ENCODE assay signal across 8 cellular contexts in genomic region chr10:112949128-112949823, GRCh38. TPM values are rescaled to one million over a fixed set of nuclear protein-coding genes. Genes with fewer than 3 reads are reported as not detected.
DNase-seq lines count a peak whose midpoint lies in the region; TF ChIP-seq lines count a peak whose summit lies in the region.

No MANE protein-coding gene starts in this region.

- H2AFZ ChIP-seq in OCI-LY7 (ENCODE audit: low read length) = peak overlapping the region; percentile 64; the same call in 1 of the 2 replicates

- intact Hi-C loops in CD4-positive, alpha-beta memory T cell (cut with micrococcal nuclease) = no loop called here
- intact Hi-C loops in OCI-LY7 (cut with micrococcal nuclease; ENCODE audit: unreplicated experiment) = no loop called here

- H3K36me3 Mint-ChIP-seq in CD4-positive, alpha-beta memory T cell = peaks cover 0 to 9% of the 10 kb centered on the region in 2 donors
- H3K36me3 Mint-ChIP-seq in endothelial cell (ENCODE audit: low read depth, unreplicated experiment) = peaks cover 3% of the 10 kb centered on the region

- no peaks in the 10 kb centered on the region for H3K9me2 ChIP-seq in OCI-LY7 (ENCODE audit: insufficient read depth, low read length)

- BruUV-seq in OCI-LY7 (replicated peaks; lab: Mats Ljungman, UMichigan) = no TSS peak

- H3K27ac ChIP-seq in CD4-positive, alpha-beta memory T cell (ENCODE audit: low read depth, low read length) = no peak overlapping the region
- no peak overlapping the region for H3K27ac ChIP-seq in OCI-LY7 (ENCODE audit: low read depth, low read length, poor library complexity, severe bottlenecking)
- H3K27ac ChIP-seq in neutrophil = peak overlapping the region; percentile 84

- H3K4me2 ChIP-seq in OCI-LY7 (ENCODE audit: low read length) = peak overlapping the region; percentile 81

- TF ChIP-seq CTCF in OCI-LY7 (conservative IDR thresholded peaks at IDR 0.05; ENCODE audit: low read length) = no peak
- no peak for TF ChIP-seq CTCF in endothelial cell (IDR thresholded peaks at IDR 0.05; ENCODE audit: unreplicated experiment)
- no peak for TF ChIP-seq CTCF in neutrophil (IDR thresholded peaks at IDR 0.05)
- no peak for TF ChIP-seq CTCF in GM10248 (IDR thresholded peaks at IDR 0.05; ENCODE audit: control extremely low read depth, extremely low read depth, low read depth, missing control alignments)

- no peak overlapping the region for H3K4me3 ChIP-seq in CD4-positive, alpha-beta memory T cell (ENCODE audit: low read length in 2 of 2)
- peak overlapping the region; percentile 75 for H3K4me3 ChIP-seq in OCI-LY7 (ENCODE audit: low read depth, low read length, poor library complexity, severe bottlenecking)
- peak overlapping the region; percentile 66 to 94 for H3K4me3 ChIP-seq in neutrophil (ENCODE audit: low read depth in 1 of 2, low read length in 1 of 2)

- H3K9me3 ChIP-seq in CD4-positive, alpha-beta memory T cell (ENCODE audit: control insufficient read depth in 1 of 2, low read length in 2 of 2) = no peaks in the 10 kb centered on the region
- H3K9me3 ChIP-seq in OCI-LY7 (ENCODE audit: low read length) (no peaks in the 10 kb centered on the region), neutrophil (no peaks in the 10 kb centered on the region)

- H3K27me3 ChIP-seq in CD4-positive, alpha-beta memory T cell (ENCODE audit: insufficient read depth, low read length) = peaks cover 5% of the 10 kb centered on the region
- peaks cover 21% of the 10 kb centered on the region for H3K27me3 ChIP-seq in neutrophil

- POLR2A ChIA-PET in CD4-positive, alpha-beta memory T cell (lab: Charles Lee; ENCODE audit: partially characterized antibody) = interaction anchor here (0.7 kb wide), 1 partner anchor 22 kb away, joined by 3 read pairs; no protein-coding TSS in a partner anchor
- POLR2A ChIA-PET in OCI-LY7 (lab: Charles Lee) = interaction anchor here (0.6 to 0.8 kb wide), 7 partner anchors 17 to 418 kb away, joined by 3 to 6 read pairs (median 4); no protein-coding TSS in a partner anchor
- POLR2A ChIA-PET in GM10248 (lab: Yijun Ruan, JAX) = no interaction called here

- H3K9me3 Mint-ChIP-seq in CD4-positive, alpha-beta memory T cell = no peaks in the 10 kb centered on the region
- no peaks in the 10 kb centered on the region for H3K9me3 Mint-ChIP-seq in endothelial cell (ENCODE audit: unreplicated experiment)

- peak overlapping the region in 6 of 7 donors; percentile 32 to 97 (median 91) for H3K27ac Mint-ChIP-seq in CD4-positive, alpha-beta memory T cell
- peak overlapping the region; percentile 92 for H3K27ac Mint-ChIP-seq in endothelial cell (ENCODE audit: unreplicated experiment)

- CTCF ChIA-PET in CD4-positive, alpha-beta memory T cell (lab: Charles Lee; ENCODE audit: partially characterized antibody) = interaction anchor here (1.3 kb wide), 1 partner anchor 112 kb away, joined by 3 read pairs; no protein-coding TSS in a partner anchor
- CTCF ChIA-PET in OCI-LY7 (lab: Charles Lee; ENCODE audit: unreplicated experiment) (no interaction called here), GM10248 (lab: Yijun Ruan, JAX) (no interaction called here)

- H3K79me2 ChIP-seq in OCI-LY7 (ENCODE audit: insufficient read depth, low read depth, low read length) = no peaks in the 10 kb centered on the region

- no peaks in the 10 kb centered on the region for H4K20me1 ChIP-seq in OCI-LY7 (ENCODE audit: insufficient read depth, low read length)

- H3K4me3 Mint-ChIP-seq in CD4-positive, alpha-beta memory T cell = peak overlapping the region; percentile 94 to 100 (median 96)
- peak overlapping the region; percentile 99 for H3K4me3 Mint-ChIP-seq in endothelial cell (ENCODE audit: unreplicated experiment)

- H3K4me1 Mint-ChIP-seq in CD4-positive, alpha-beta memory T cell = peaks cover 14 to 45% (median 15%) of the 10 kb centered on the region in 4 donors
- H3K4me1 Mint-ChIP-seq in endothelial cell (ENCODE audit: unreplicated experiment) = peaks cover 22% of the 10 kb centered on the region

- peaks cover 14 to 15% of the 10 kb centered on the region in 2 donors for H3K27me3 Mint-ChIP-seq in CD4-positive, alpha-beta memory T cell
- H3K27me3 Mint-ChIP-seq in endothelial cell (ENCODE audit: unreplicated experiment) = peaks cover 7% of the 10 kb centered on the region

- H3K4me1 ChIP-seq in CD4-positive, alpha-beta memory T cell (ENCODE audit: insufficient read depth, low read length) = peaks cover 24% of the 10 kb centered on the region
- H3K4me1 ChIP-seq in OCI-LY7 (ENCODE audit: insufficient read depth, low read length, poor library complexity, severe bottlenecking) = peaks cover 13% of the 10 kb centered on the region
- peaks cover 24 to 29% of the 10 kb centered on the region in 2 experiments for H3K4me1 ChIP-seq in neutrophil (ENCODE audit: control insufficient read depth in 1 of 2, insufficient read depth in 1 of 2, low read depth in 1 of 2, low read length in 1 of 2)

- DNase-seq in CD4-positive, alpha-beta memory T cell = no peak
- DNase-seq in OCI-LY7 (ENCODE audit: low spot score) = no peak
- no peak for DNase-seq in endothelial cell (ENCODE audit: low spot score)
- no peak for DNase-seq in NCI-H2171 (lab: John Stamatoyannopoulos, UW)
- DNase-seq in GM10248 (ENCODE audit: extremely low spot score) = no peak
- DNase-seq in retina = no peak
- no peak for DNase-seq in NK-92 treated with Interleukin-12 subunit alpha and Interleukin-12 subunit beta, amount 100 ng/mL, for 24 hours (lab: John Stamatoyannopoulos, UW)

- H3K36me3 ChIP-seq in CD4-positive, alpha-beta memory T cell (ENCODE audit: insufficient read depth, low read length) = no peaks in the 10 kb centered on the region
- H3K36me3 ChIP-seq in OCI-LY7 (ENCODE audit: insufficient read depth, low read length) (no peaks in the 10 kb centered on the region), neutrophil (no peaks in the 10 kb centered on the region)

RNA-seq across cellular contexts. Expression of gene TCF7L2, which starts 0.8 kb away (rescaled TPM):
- 1 to 10 TPM; 2.3 to 3.2 TPM for total RNA-seq in CD4-positive, alpha-beta memory T cell
- polyA plus RNA-seq in CD4-positive, alpha-beta memory T cell = 1 to 10 TPM in 1 of 2 donors, under 1 TPM in 1; 0.16 to 1.3 TPM
- 1.3 and 2.8 TPM in 2 replicates for total RNA-seq in OCI-LY7 (2014; rRNA removed; shearing (Covaris generic))
- total RNA-seq in OCI-LY7 (2022) (8.0 and 8.5 TPM in 2 replicates), endothelial cell (ENCODE audit: unreplicated experiment) (49.3 TPM)

Comparison
In these comparisons a context has a peak if more than half of its experiments do, and no peak if none do; other contexts are left out.
1. H3K4me3 ChIP-seq: peak in OCI-LY7 (single experiment) and neutrophil (2 of 2); none in CD4-positive, alpha-beta memory T cell (0 of 2).